ENCODE assay signal across 13 cellular contexts in genomic region chr22:29204617-29205183, GRCh38. TPM values are rescaled to one million over a fixed set of nuclear protein-coding genes. Genes with fewer than 3 reads are reported as not detected.
DNase-seq lines count a peak whose midpoint lies in the region; ATAC-seq and TF ChIP-seq lines count a peak whose summit lies in the region.
"Had no signal": no experiment of that assay in that cellular context is flagged by ENCODE, and none has a peak within 500 bp of the region (broad histone marks: within the 10 kb centered on the region; RNA-seq: fewer than 3 reads in every experiment).

No MANE protein-coding gene starts in this region.

- POLR2A ChIA-PET in CD8-positive, alpha-beta T cell (lab: Charles Lee) = no interaction called here

- no peaks in the 10 kb centered on the region for H4K20me1 ChIP-seq in GM23338 (replicated peaks; ENCODE audit: insufficient read depth)

- peaks cover 25% of the 10 kb centered on the region for H3K4me1 Mint-ChIP-seq in CD8-positive, alpha-beta T cell (ENCODE audit: low read depth)
- peaks cover 27% of the 10 kb centered on the region for H3K4me1 Mint-ChIP-seq in GM23338
- H3K4me1 Mint-ChIP-seq in nephron progenitor cell = peaks cover 86% of the 10 kb centered on the region
- peaks cover 32% of the 10 kb centered on the region for H3K4me1 Mint-ChIP-seq in stimulated activated memory B cell treated with anti-CD40 and anti-IgM and Interleukin-4, amounts not matched to agents 10 μg/mL and 1 μg/mL and 100 μg/mL, for 72 hours

- peak overlapping the region; percentile 27 for H3K4me3 Mint-ChIP-seq in CD8-positive, alpha-beta T cell
- peak overlapping the region; percentile 73 for H3K4me3 Mint-ChIP-seq in GM23338
- H3K4me3 Mint-ChIP-seq in nephron progenitor cell = peak overlapping the region; percentile 84
- H3K4me3 Mint-ChIP-seq in stimulated activated memory B cell treated with anti-CD40 and anti-IgM and Interleukin-4, amounts not matched to agents 10 μg/mL and 1 μg/mL and 100 μg/mL, for 72 hours = no peak overlapping the region

- H3K4me1 ChIP-seq in CD8-positive, alpha-beta T cell (ENCODE audit: insufficient read depth, low read length) = peaks cover 13% of the 10 kb centered on the region
- H3K4me1 ChIP-seq in GM23338 (ENCODE audit: insufficient read depth) = peaks cover 14% of the 10 kb centered on the region; the same call in 1 of the 2 replicates

- ATAC-seq in CD8-positive, alpha-beta T cell = no peak
- no peak for ATAC-seq in GM23338
- no peak for ATAC-seq in GM21367 (IDR thresholded peaks at IDR 0.05; ENCODE audit: unreplicated experiment)
- ATAC-seq in stimulated activated memory B cell treated with anti-CD40 and anti-IgM and Interleukin-4, amounts not matched to agents 10 μg/mL and 1 μg/mL and 100 μg/mL, for 72 hours = no peak

- DNase-seq in CD8-positive, alpha-beta T cell = no peak
- DNase-seq in GM23338 (ENCODE audit: low spot score) (no peak), UCSD-AML1 (lab: John Stamatoyannopoulos, UW; ENCODE audit: unreplicated experiment) (peak; percentile 34), nephron progenitor cell (no peak), NCI-H1694 treated with DMSO at 0.1 percent for 48 hours (lab: John Stamatoyannopoulos, UW) (no peak), NCI-H2081 (lab: John Stamatoyannopoulos, UW) (no peak)
- DNase-seq: activated CD4-positive, CD25-positive, alpha-beta regulatory T cell; NCI-H748 treated with DMSO at 0.1 percent for 48 hours; SIG-M5 had no signal

- H3K36me3 Mint-ChIP-seq in CD8-positive, alpha-beta T cell = no peaks in the 10 kb centered on the region
- H3K36me3 Mint-ChIP-seq in GM23338 (ENCODE audit: low read depth) (no peaks in the 10 kb centered on the region; the same call in 2 of the 3 replicates), nephron progenitor cell (ENCODE audit: low read depth) (no peaks in the 10 kb centered on the region)
- no peaks in the 10 kb centered on the region for H3K36me3 Mint-ChIP-seq in stimulated activated memory B cell treated with anti-CD40 and anti-IgM and Interleukin-4, amounts not matched to agents 10 μg/mL and 1 μg/mL and 100 μg/mL, for 72 hours

- no peak overlapping the region for H3K27ac ChIP-seq in CD8-positive, alpha-beta T cell (ENCODE audit: low read depth, low read length)
- no peak overlapping the region for H3K27ac ChIP-seq in GM23338 (ENCODE audit: low read depth)
- H3K27ac ChIP-seq: right atrium auricular region had no signal

- H3K27me3 ChIP-seq in CD8-positive, alpha-beta T cell (ENCODE audit: insufficient read depth, low read length) = peaks cover 7% of the 10 kb centered on the region
- H3K27me3 ChIP-seq in GM23338 (ENCODE audit: insufficient read depth) = peaks cover 7% of the 10 kb centered on the region; the same call in 1 of the 2 replicates
- H3K27me3 ChIP-seq: right atrium auricular region had no signal

- no peaks in the 10 kb centered on the region for H3K9me3 ChIP-seq in CD8-positive, alpha-beta T cell (ENCODE audit: low read length)
- H3K9me3 ChIP-seq: right atrium auricular region had no signal

- intact Hi-C loops in CD8-positive, alpha-beta T cell (cut with DNase I, micrococcal nuclease) = no loop called here

- 0 out of 2 replicates have a peak, but pooled peaks cover 17% of the 10 kb centered on the region for H3F3A ChIP-seq in GM23338 (replicated peaks; ENCODE audit: low read depth)

- H2AFZ ChIP-seq in GM23338 = no peak overlapping the region

- no peak overlapping the region for H3K4me2 ChIP-seq in GM23338

- no peak for TF ChIP-seq CTCF in CD8-positive, alpha-beta T cell (IDR thresholded peaks at IDR 0.05)
- TF ChIP-seq CTCF in GM23338 (conservative IDR thresholded peaks at IDR 0.05; ENCODE audit: low read depth in 2 of 2) (no peak), nephron progenitor cell (IDR thresholded peaks at IDR 0.05) (no peak)

- CTCF ChIA-PET in CD8-positive, alpha-beta T cell (lab: Charles Lee) = interaction anchor here (0.6 to 1.2 kb wide), 2 partner anchors 11 to 41 kb away, joined by 3 to 4 read pairs; no protein-coding TSS in a partner anchor

- no peak overlapping the region for H3K4me3 ChIP-seq in CD8-positive, alpha-beta T cell (ENCODE audit: low read depth, low read length)
- no peak overlapping the region for H3K4me3 ChIP-seq in GM23338

- no peaks in the 10 kb centered on the region for H3K9me3 Mint-ChIP-seq in CD8-positive, alpha-beta T cell
- H3K9me3 Mint-ChIP-seq in GM23338 (no peaks in the 10 kb centered on the region), nephron progenitor cell (no peaks in the 10 kb centered on the region)
- no peaks in the 10 kb centered on the region for H3K9me3 Mint-ChIP-seq in stimulated activated memory B cell treated with anti-CD40 and anti-IgM and Interleukin-4, amounts not matched to agents 10 μg/mL and 1 μg/mL and 100 μg/mL, for 72 hours

- H3K36me3 ChIP-seq in CD8-positive, alpha-beta T cell (ENCODE audit: insufficient read depth, low read length) = no peaks in the 10 kb centered on the region
- H3K36me3 ChIP-seq in GM23338 (ENCODE audit: insufficient read depth) = no peaks in the 10 kb centered on the region
- H3K36me3 ChIP-seq: right atrium auricular region had no signal

- no peaks in the 10 kb centered on the region for H3K79me2 ChIP-seq in GM23338 (replicated peaks; ENCODE audit: insufficient read depth)

- no peak overlapping the region for H3K27ac Mint-ChIP-seq in CD8-positive, alpha-beta T cell
- H3K27ac Mint-ChIP-seq in GM23338 (no peak overlapping the region), nephron progenitor cell (no peak overlapping the region)
- H3K27ac Mint-ChIP-seq in stimulated activated memory B cell treated with anti-CD40 and anti-IgM and Interleukin-4, amounts not matched to agents 10 μg/mL and 1 μg/mL and 100 μg/mL, for 72 hours = no peak overlapping the region

- H3K9me2 ChIP-seq in GM23338 (ENCODE audit: insufficient read depth) = no peaks in the 10 kb centered on the region

- H3K27me3 Mint-ChIP-seq in CD8-positive, alpha-beta T cell (ENCODE audit: low read depth) = peaks cover 31% of the 10 kb centered on the region
- H3K27me3 Mint-ChIP-seq in GM23338 (ENCODE audit: insufficient read depth, low read depth, poor library complexity) = peaks cover 23% of the 10 kb centered on the region
- peaks cover 4% of the 10 kb centered on the region for H3K27me3 Mint-ChIP-seq in nephron progenitor cell (ENCODE audit: low read depth, poor library complexity)
- peaks cover 87% of the 10 kb centered on the region for H3K27me3 Mint-ChIP-seq in stimulated activated memory B cell treated with anti-CD40 and anti-IgM and Interleukin-4, amounts not matched to agents 10 μg/mL and 1 μg/mL and 100 μg/mL, for 72 hours

TF ChIP-seq in GM23338, 12 proteins besides CTCF, POLR2A, EP300 and RAD21 (continues in another document):
- TF ChIP-seq CREB1 (CRISPR knock-in tag; IDR thresholded peaks at IDR 0.05; ENCODE audit: low read depth) = no peak
- TF ChIP-seq ZNF331 (CRISPR knock-in tag; IDR thresholded peaks at IDR 0.05; ENCODE audit: low read depth) = no peak
- TF ChIP-seq JUNB (IDR thresholded peaks at IDR 0.05; ENCODE audit: unreplicated experiment) = no peak
- TF ChIP-seq EZH2 (IDR thresholded peaks at IDR 0.05; ENCODE audit: low read depth, unreplicated experiment) = no peak
- TF ChIP-seq NANOG (IDR thresholded peaks at IDR 0.05; ENCODE audit: borderline replicate concordance) = no peak
- TF ChIP-seq ETS1 (IDR thresholded peaks at IDR 0.05) = no peak
- TF ChIP-seq ZNF114 (CRISPR knock-in tag; IDR thresholded peaks at IDR 0.05) = no peak

RNA-seq across cellular contexts. Expression of gene EMID1, which starts 1.0 kb away (rescaled TPM):
- not detected for total RNA-seq in CD8-positive, alpha-beta T cell
- total RNA-seq in GM23338 (2014; rRNA removed; shearing (Covaris generic)) = 13.2 and 13.4 TPM in 2 replicates
- polyA plus RNA-seq in GM23338 (2016; fragmentation: Nextera tagmentation; extraction: Ambion mirVana) = 3.0 and 3.5 TPM in 2 replicates
- total RNA-seq: HT1080 had no signal

Comparison
In these comparisons a context has a peak if more than half of its experiments do, and no peak if none do; other contexts are left out.
1. RNA of gene EMID1, which starts 1.0 kb away (total RNA-seq): 13.2 to 13.4 TPM in GM23338; not detected in CD8-positive, alpha-beta T cell; every median in the first group is over 10 times any median in the second.